14 cellular contexts compared by ENCODE assay signal in genomic region chr4:34281826-34282225, GRCh38.
DNase-seq lines count a peak whose midpoint lies in the region; ATAC-seq lines count a peak whose summit lies in the region.
"Had no signal": no experiment of that assay in that cellular context is flagged by ENCODE, and none has a peak within 500 bp of the region (broad histone marks: within the 10 kb centered on the region; RNA-seq: fewer than 3 reads in every experiment).

No MANE protein-coding gene starts in this region.

- DNase-seq in NCI-H69 (lab: John Stamatoyannopoulos, UW) (peak; percentile 43), UCSD-AML1 (lab: John Stamatoyannopoulos, UW; ENCODE audit: unreplicated experiment) (peak; percentile 4), left kidney (ENCODE audit: low read depth, low spot score) (peak; percentile 22), immature natural killer cell (no peak)
- DNase-seq: C1 segment of cervical spinal cord; Calu3; CD4-positive, alpha-beta memory T cell; COR-L47; DMS79 treated with DMSO at 0.1 percent for 48 hours; GOT3; H7; HCEC 1CT had no signal

- H3K4me1 Mint-ChIP-seq in immature natural killer cell = no peaks in the 10 kb centered on the region
- H3K4me1 Mint-ChIP-seq: CD4-positive, alpha-beta memory T cell had no signal

- no peak overlapping the region for H3K4me3 Mint-ChIP-seq in immature natural killer cell
- H3K4me3 Mint-ChIP-seq: CD4-positive, alpha-beta memory T cell had no signal

- peaks cover 0 to 40% (median 10%) of the 10 kb centered on the region in 6 donors for H3K9me3 Mint-ChIP-seq in immature natural killer cell

- ATAC-seq in HG02938 (IDR thresholded peaks at IDR 0.05; ENCODE audit: unreplicated experiment) (no peak), HG02678 (IDR thresholded peaks at IDR 0.05; ENCODE audit: unreplicated experiment) (no peak)

- peaks cover 0 to 2% (median 0%) of the 10 kb centered on the region in 3 donors for H3K27me3 Mint-ChIP-seq in immature natural killer cell (ENCODE audit: low read depth in 3 of 3)
- H3K27me3 Mint-ChIP-seq: CD4-positive, alpha-beta memory T cell had no signal

- H3K27ac Mint-ChIP-seq in immature natural killer cell = no peak overlapping the region
- H3K27ac Mint-ChIP-seq: CD4-positive, alpha-beta memory T cell had no signal

- H3K36me3 Mint-ChIP-seq in immature natural killer cell = no peaks in the 10 kb centered on the region
- H3K36me3 Mint-ChIP-seq: CD4-positive, alpha-beta memory T cell had no signal

Comparison
In these comparisons a context has a peak if more than half of its experiments do, and no peak if none do; other contexts are left out.
1. DNase-seq: peak in NCI-H69 (single experiment), UCSD-AML1 (single experiment) and left kidney (single experiment); none in immature natural killer cell (0 of 3).